ENCODE assay signal across 12 cellular contexts in genomic region chr9:137665697-137666504, GRCh38. TPM values are rescaled to one million over a fixed set of nuclear protein-coding genes. Genes with fewer than 3 reads are reported as not detected.
A peak's percentile ranks its signal among the peaks of the same experiment; 100 is the strongest.
DNase-seq lines count a peak whose midpoint lies in the region; ATAC-seq, FAIRE-seq and TF ChIP-seq lines count a peak whose summit lies in the region.
"Had no signal": no experiment of that assay in that cellular context is flagged by ENCODE, and none has a peak within 500 bp of the region (broad histone marks: within the 10 kb centered on the region; RNA-seq: fewer than 3 reads in every experiment).

No MANE protein-coding gene starts in this region.

- H3K27me3 ChIP-seq in GM23338 (ENCODE audit: insufficient read depth) (no peaks in the 10 kb centered on the region), HepG2 (ENCODE audit: control insufficient read depth in 1 of 2, insufficient read depth in 2 of 2, low read length in 2 of 2) (no peaks in the 10 kb centered on the region), stomach smooth muscle (ENCODE audit: control insufficient read depth in 1 of 2, insufficient read depth in 2 of 2, low read length in 2 of 2) (no peaks in the 10 kb centered on the region), SJCRH30 (no peaks in the 10 kb centered on the region)
- H3K27me3 ChIP-seq: neutrophil had no signal

- peak; percentile 82 for DNase-seq in GM23338 (ENCODE audit: low spot score)
- peak; percentile 67 for DNase-seq in cerebellar cortex (ENCODE audit: low spot score)
- no peak for DNase-seq in HepG2 (ENCODE audit: low spot score)
- DNase-seq in LoVo (ENCODE audit: low spot score) = no peak
- no peak for DNase-seq in SJCRH30
- no peak for DNase-seq in stimulated activated naive CD8-positive, alpha-beta T cell treated with anti-CD3 and anti-CD28 coated beads, Interleukin-15, amount 100 ng/mL, for 72 hours
- DNase-seq in activated gamma-delta T cell treated with Interleukin-2 at 50 U/mL for 16 hours = no peak
- DNase-seq: activated CD4-positive, alpha-beta T cell treated with anti-CD3 and anti-CD28 coated beads for 48 hours; SHP77 had no signal

- TF ChIP-seq POLR2A in HepG2 (IDR thresholded peaks at IDR 0.05; ENCODE audit: insufficient read depth in 1 of 2, low read depth in 2 of 2, low read length in 2 of 2) = no peak

- H3K4me3 ChIP-seq in GM23338 (peak overlapping the region; percentile 29; the same call in 1 of the 2 replicates), HepG2 (replicated peaks in 1 of 3; ENCODE audit: insufficient read depth in 1 of 3, low read depth in 2 of 3, low read length in 3 of 3) (no peak overlapping the region), stomach smooth muscle (ENCODE audit: low read length in 2 of 2) (peak overlapping the region; percentile 17 to 35), SJCRH30 (no peak overlapping the region)

- H3K27me3 Mint-ChIP-seq in GM23338 (ENCODE audit: insufficient read depth, low read depth, poor library complexity) = peaks cover 12% of the 10 kb centered on the region
- no peaks in the 10 kb centered on the region for H3K27me3 Mint-ChIP-seq in stimulated activated naive CD8-positive, alpha-beta T cell treated with anti-CD3 and anti-CD28 coated beads, Interleukin-15, amount 100 ng/mL, for 72 hours

- no peaks in the 10 kb centered on the region for H3K36me3 ChIP-seq in GM23338 (ENCODE audit: insufficient read depth)
- H3K36me3 ChIP-seq in HepG2 (replicated peaks in 1 of 2; ENCODE audit: control insufficient read depth in 1 of 2, insufficient read depth in 2 of 2, low read length in 2 of 2) = peaks cover 2 to 3% of the 10 kb centered on the region in 2 experiments; a peak in 2 of 5 replicates
- H3K36me3 ChIP-seq in stomach smooth muscle (ENCODE audit: control insufficient read depth in 2 of 2, insufficient read depth in 2 of 2, low read length in 2 of 2) = peaks cover 0 to 2% of the 10 kb centered on the region in 2 donors
- peaks cover 3% of the 10 kb centered on the region for H3K36me3 ChIP-seq in SJCRH30

- TF ChIP-seq RAD21 in HepG2 (CRISPR knock-in tag; IDR thresholded peaks at IDR 0.05) = no peak

- H3K79me2 ChIP-seq in GM23338 (replicated peaks; ENCODE audit: insufficient read depth) = peaks cover 90% of the 10 kb centered on the region
- H3K79me2 ChIP-seq in HepG2 (ENCODE audit: insufficient read depth, low read length) = peaks cover 61% of the 10 kb centered on the region

- H3K9me2 ChIP-seq in GM23338 (ENCODE audit: insufficient read depth) = no peaks in the 10 kb centered on the region

- no peak for FAIRE-seq in HepG2 (lab: Jason Lieb, UNC)
- FAIRE-seq: frontal cortex had no signal

- ATAC-seq in GM23338 (peak; percentile 63), HepG2 (no peak)
- ATAC-seq in stimulated activated naive CD8-positive, alpha-beta T cell treated with anti-CD3 and anti-CD28 coated beads, Interleukin-15, amount 100 ng/mL, for 72 hours = no peak

- intact Hi-C loops in HepG2 (cut with micrococcal nuclease; ENCODE audit: unreplicated experiment) = no loop called here

- H4K20me1 ChIP-seq in GM23338 (replicated peaks; ENCODE audit: insufficient read depth) (no peaks in the 10 kb centered on the region), HepG2 (ENCODE audit: insufficient read depth, low read length) (peaks cover 16% of the 10 kb centered on the region; the same call in 1 of the 2 replicates)

- in situ Hi-C loops in HepG2 (cut with HindIII; ENCODE audit: extremely low pct_ligation_motif_present, low pct_unique_long_range_greater_than_20kb) = no loop called here

- TF ChIP-seq CTCF in GM23338 (conservative IDR thresholded peaks at IDR 0.05; ENCODE audit: low read depth in 2 of 2) (no peak; a peak in 1 of 4 replicates), HepG2 (CRISPR knock-in tag; IDR thresholded peaks at IDR 0.05) (no peak)

- no peak for TF ChIP-seq EP300 in HepG2 (IDR thresholded peaks at IDR 0.05; ENCODE audit: low read depth in 2 of 2, low read length in 2 of 2)
- no peak for TF ChIP-seq EP300 in HepG2 (CRISPR knock-in tag; IDR thresholded peaks at IDR 0.05; ENCODE audit: borderline replicate concordance)

- CTCF ChIA-PET in HepG2 (lab: Yijun Ruan, JAX; ENCODE audit: low intra/inter-chr PET ratio, low total read pairs) = no interaction called here

- BruUV-seq in HepG2 (replicated peaks; lab: Mats Ljungman, UMichigan) = no TSS peak

- no peaks in the 10 kb centered on the region for H3K9me3 ChIP-seq in HepG2 (ENCODE audit: low read length)
- H3K9me3 ChIP-seq in stomach smooth muscle (ENCODE audit: control insufficient read depth in 2 of 2, low read length in 2 of 2) = no peaks in the 10 kb centered on the region
- no peaks in the 10 kb centered on the region for H3K9me3 ChIP-seq in SJCRH30 (replicated peaks)
- H3K9me3 ChIP-seq: neutrophil had no signal

- peaks cover 75% of the 10 kb centered on the region for H3K4me1 Mint-ChIP-seq in GM23338
- peaks cover 57% of the 10 kb centered on the region for H3K4me1 Mint-ChIP-seq in stimulated activated naive CD8-positive, alpha-beta T cell treated with anti-CD3 and anti-CD28 coated beads, Interleukin-15, amount 100 ng/mL, for 72 hours

- H3K27ac ChIP-seq in GM23338 (ENCODE audit: low read depth) = peak overlapping the region; percentile 95
- no peak overlapping the region for H3K27ac ChIP-seq in HepG2 (ENCODE audit: extremely low read length, insufficient read depth, low read length)
- no peak overlapping the region for H3K27ac ChIP-seq in stomach smooth muscle (ENCODE audit: low read length)
- H3K27ac ChIP-seq in SJCRH30 = no peak overlapping the region
- H3K27ac ChIP-seq: neutrophil had no signal

- H3K9ac ChIP-seq in HepG2 (ENCODE audit: insufficient read depth, low read depth, low read length) (no peak overlapping the region), stomach smooth muscle (ENCODE audit: low read length in 2 of 2) (peak overlapping the region in 1 of 2 donors; percentile 29)

- no peaks in the 10 kb centered on the region for H3K9me3 Mint-ChIP-seq in GM23338
- no peaks in the 10 kb centered on the region for H3K9me3 Mint-ChIP-seq in stimulated activated naive CD8-positive, alpha-beta T cell treated with anti-CD3 and anti-CD28 coated beads, Interleukin-15, amount 100 ng/mL, for 72 hours

- H3K27ac Mint-ChIP-seq in GM23338 = peak overlapping the region; percentile 97
- H3K27ac Mint-ChIP-seq in stimulated activated naive CD8-positive, alpha-beta T cell treated with anti-CD3 and anti-CD28 coated beads, Interleukin-15, amount 100 ng/mL, for 72 hours = no peak overlapping the region

- H2AFZ ChIP-seq in GM23338 (no peak overlapping the region), HepG2 (ENCODE audit: low read length) (no peak overlapping the region)

- peaks cover 64% of the 10 kb centered on the region for H3K4me1 ChIP-seq in GM23338 (ENCODE audit: insufficient read depth)
- peaks cover 53% of the 10 kb centered on the region for H3K4me1 ChIP-seq in HepG2 (ENCODE audit: insufficient read depth, low read length)
- H3K4me1 ChIP-seq in stomach smooth muscle (ENCODE audit: control insufficient read depth, insufficient read depth, low read length) = peaks cover 26% of the 10 kb centered on the region
- H3K4me1 ChIP-seq in SJCRH30 = no peaks in the 10 kb centered on the region

- POLR2A ChIA-PET in HepG2 (lab: Yijun Ruan, JAX) = interaction anchor here (1.2 kb wide), 1 partner anchor 47 kb away, joined by 3 read pairs; the partner anchor contains the start of gene EHMT1

- H3K4me2 ChIP-seq in GM23338 = peak overlapping the region; percentile 69
- no peak overlapping the region for H3K4me2 ChIP-seq in HepG2 (ENCODE audit: low read depth, low read length)

- 94% methylated on average over 18 of the region's 18 CpGs for WGBS in HepG2 (ENCODE audit: low lambda C conversion rate)

- H3K36me3 Mint-ChIP-seq in GM23338 (ENCODE audit: low read depth) = peaks cover 31% of the 10 kb centered on the region

- peaks cover 11% of the 10 kb centered on the region for H3F3A ChIP-seq in GM23338 (replicated peaks; ENCODE audit: low read depth)

- H3K4me3 Mint-ChIP-seq in GM23338 = peak overlapping the region; percentile 42; the same call in 1 of the 3 replicates
- no peak overlapping the region for H3K4me3 Mint-ChIP-seq in stimulated activated naive CD8-positive, alpha-beta T cell treated with anti-CD3 and anti-CD28 coated beads, Interleukin-15, amount 100 ng/mL, for 72 hours

TF ChIP-seq in GM23338, 12 proteins besides CTCF, POLR2A, EP300 and RAD21 (continues in another document):
- TF ChIP-seq NANOG (IDR thresholded peaks at IDR 0.05; ENCODE audit: borderline replicate concordance) = no peak

TF ChIP-seq in HepG2, 621 proteins besides CTCF, POLR2A, EP300 and RAD21:
- peak; percentile 82 for TF ChIP-seq MAFF (IDR thresholded peaks at IDR 0.05; ENCODE audit: low read depth, low read length)
- no peak for TF ChIP-seq ZNF792 (CRISPR knock-in tag; IDR thresholded peaks at IDR 0.05)
- TF ChIP-seq MAFK (conservative IDR thresholded peaks at IDR 0.05 in 1 of 2, IDR thresholded peaks at IDR 0.05 in 1 of 2; ENCODE audit: low read length in 2 of 2) = peak; percentile 72 to 86; a peak in 3 of 4 replicates

RNA-seq across cellular contexts. Expression of gene EHMT1, which starts 47.1 kb away (rescaled TPM):
- 160 and 177 TPM in 2 replicates for total RNA-seq in GM23338 (2014; rRNA removed; shearing (Covaris generic))
- polyA plus RNA-seq in GM23338 (2016; fragmentation: Nextera tagmentation; extraction: Ambion mirVana) (162 and 166 TPM in 2 replicates), HepG2 (2011; rRNA removed) (27.1 and 32.7 TPM in 2 replicates)
- total RNA-seq in HepG2 (2016; rRNA removed; fragmentation: Illumina TruSeq; extraction: Trizol) = 19.2 and 23.0 TPM in 2 replicates
- 32.6 and 34.0 TPM in 2 replicates for total RNA-seq in HepG2 (2016; cell fraction: cytosol; rRNA removed; fragmentation: Illumina TruSeq; extraction: Trizol; ENCODE audit: low read depth)
- 15.2 and 25.2 TPM in 2 replicates for total RNA-seq in HepG2 (2016; cell fraction: insoluble cytoplasmic fraction; rRNA removed; fragmentation: Illumina TruSeq; extraction: Trizol)
- total RNA-seq in HepG2 (2016; cell fraction: membrane; rRNA removed; fragmentation: Illumina TruSeq; extraction: Trizol) = 17.9 and 21.2 TPM in 2 replicates
- 21.3 and 28.8 TPM in 2 replicates for total RNA-seq in HepG2 (2016; cell fraction: nucleus; rRNA removed; fragmentation: Illumina TruSeq; extraction: Trizol)
- 15.3 and 21.9 TPM in 2 replicates for polyA plus RNA-seq in HepG2 (2011; cell fraction: cytosol; rRNA removed)
- 115 and 134 TPM in 2 replicates for polyA plus RNA-seq in HepG2 (2011; cell fraction: nucleus; rRNA removed)
- 23.7 and 24.3 TPM in 2 replicates for polyA plus RNA-seq in HepG2 (2012)
- 2.4 TPM in 2 replicates for polyA plus RNA-seq in HepG2 (2016; cell fraction: cytosol; fragmentation: Illumina TruSeq; extraction: Trizol; ENCODE audit: low read depth)
- polyA plus RNA-seq in HepG2 (2016; cell fraction: insoluble cytoplasmic fraction; fragmentation: Illumina TruSeq; extraction: Trizol; ENCODE audit: low read depth) = 15.9 and 22.8 TPM in 2 replicates
- 6.3 and 6.9 TPM in 2 replicates for polyA plus RNA-seq in HepG2 (2016; cell fraction: membrane; fragmentation: Illumina TruSeq; extraction: Trizol; ENCODE audit: low read depth)
- polyA plus RNA-seq in HepG2 (2016; cell fraction: nucleus; fragmentation: Illumina TruSeq; extraction: Trizol; ENCODE audit: insufficient read depth, low read depth) = 70.5 and 71.6 TPM in 2 replicates
- 74.8 and 208 TPM in 2 replicates for polyA minus RNA-seq in HepG2 (2011; rRNA and poly(A)+ RNA removed; ENCODE audit: low replicate concordance)
- 20.1 and 23.4 TPM in 2 replicates for polyA minus RNA-seq in HepG2 (2011; cell fraction: cytosol; rRNA and poly(A)+ RNA removed)
- polyA minus RNA-seq in HepG2 (2011; cell fraction: nucleus; rRNA and poly(A)+ RNA removed) = 41.9 and 46.2 TPM in 2 replicates
- 77.3 and 79.6 TPM in 2 replicates for total RNA-seq in SJCRH30 (2014; rRNA removed; shearing (Covaris generic))

Comparison
In these comparisons a context has a peak if more than half of its experiments do, and no peak if none do; other contexts are left out.
1. DNase-seq: peak in GM23338 (single experiment) and cerebellar cortex (single experiment); none in HepG2 (single experiment), LoVo (single experiment), SJCRH30 (0 of 2), stimulated activated naive CD8-positive, alpha-beta T cell treated with anti-CD3 and anti-CD28 coated beads, Interleukin-15, amount 100 ng/mL, for 72 hours (0 of 2) and activated gamma-delta T cell treated with Interleukin-2 at 50 U/mL for 16 hours (single experiment).
2. H3K4me3 ChIP-seq: peak in GM23338 (single experiment) and stomach smooth muscle (2 of 2); none in HepG2 (0 of 3) and SJCRH30 (single experiment).